1 cellular context compared by ENCODE assay signal in genomic region chr19:8412783-8413592, GRCh38.
A peak's percentile ranks its signal among the peaks of the same experiment; 100 is the strongest.
TF ChIP-seq lines count a peak whose summit lies in the region.

Gene MARCHF2, plus strand, starts transcription at chr19:8413305. Its CDS starts 8,536 bp downstream, at chr19:8421841.

TF ChIP-seq in HepG2, 621 proteins besides CTCF, POLR2A, EP300 and RAD21 (continued from another document and continues in another):
- TF ChIP-seq, protein P1, sequence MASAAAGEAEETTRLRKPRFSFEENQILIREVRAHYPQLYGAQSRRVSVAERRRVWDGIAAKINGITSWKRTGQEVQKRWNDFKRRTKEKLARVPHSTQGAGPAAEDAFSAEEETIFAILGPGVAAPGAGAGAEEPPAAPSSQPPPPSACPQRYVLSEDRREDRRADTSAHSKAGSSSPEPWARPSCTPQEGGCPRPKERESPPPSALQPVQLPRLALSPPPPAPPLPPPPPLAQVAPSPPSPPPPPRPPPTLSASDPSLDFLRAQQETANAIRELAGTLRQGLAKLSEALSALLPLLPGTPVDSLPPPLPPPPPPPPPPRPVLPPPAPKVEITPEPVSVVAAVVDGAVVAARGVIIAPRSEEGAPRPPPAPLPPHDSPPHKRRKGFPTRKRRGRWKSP (CRISPR knock-in tag; IDR thresholded peaks at IDR 0.05): no peak
- TF ChIP-seq ZSCAN12 (CRISPR knock-in tag; IDR thresholded peaks at IDR 0.05): 0 out of 2 replicates have a peak, but pooled peaks have one; percentile 29
- TF ChIP-seq ZSCAN30 (CRISPR knock-in tag; IDR thresholded peaks at IDR 0.05): no peak
- peak; percentile 71 for TF ChIP-seq HNRNPLL (IDR thresholded peaks at IDR 0.05; ENCODE audit: low read depth, low read length, poor library complexity, severe bottlenecking)
- TF ChIP-seq, protein P2, sequence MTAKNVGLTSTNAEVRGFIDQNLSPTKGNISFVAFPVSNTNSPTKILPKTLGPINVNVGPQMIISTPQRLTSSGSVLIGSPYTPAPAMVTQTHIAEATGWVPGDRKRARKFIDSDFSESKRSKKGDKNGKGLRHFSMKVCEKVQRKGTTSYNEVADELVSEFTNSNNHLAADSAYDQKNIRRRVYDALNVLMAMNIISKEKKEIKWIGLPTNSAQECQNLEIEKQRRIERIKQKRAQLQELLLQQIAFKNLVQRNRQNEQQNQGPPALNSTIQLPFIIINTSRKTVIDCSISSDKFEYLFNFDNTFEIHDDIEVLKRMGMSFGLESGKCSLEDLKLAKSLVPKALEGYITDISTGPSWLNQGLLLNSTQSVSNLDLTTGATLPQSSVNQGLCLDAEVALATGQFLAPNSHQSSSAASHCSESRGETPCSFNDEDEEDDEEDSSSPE (CRISPR knock-in tag; IDR thresholded peaks at IDR 0.05): no peak; the same call in 1 of the 2 replicates
- TF ChIP-seq KMT2B (CRISPR knock-in tag; IDR thresholded peaks at IDR 0.05): no peak
- TF ChIP-seq BCL6 (CRISPR knock-in tag; IDR thresholded peaks at IDR 0.05): no peak
- no peak for TF ChIP-seq HOXA7 (CRISPR knock-in tag; IDR thresholded peaks at IDR 0.05)
- TF ChIP-seq POGZ (CRISPR knock-in tag; IDR thresholded peaks at IDR 0.05): no peak
- TF ChIP-seq, protein P3, sequence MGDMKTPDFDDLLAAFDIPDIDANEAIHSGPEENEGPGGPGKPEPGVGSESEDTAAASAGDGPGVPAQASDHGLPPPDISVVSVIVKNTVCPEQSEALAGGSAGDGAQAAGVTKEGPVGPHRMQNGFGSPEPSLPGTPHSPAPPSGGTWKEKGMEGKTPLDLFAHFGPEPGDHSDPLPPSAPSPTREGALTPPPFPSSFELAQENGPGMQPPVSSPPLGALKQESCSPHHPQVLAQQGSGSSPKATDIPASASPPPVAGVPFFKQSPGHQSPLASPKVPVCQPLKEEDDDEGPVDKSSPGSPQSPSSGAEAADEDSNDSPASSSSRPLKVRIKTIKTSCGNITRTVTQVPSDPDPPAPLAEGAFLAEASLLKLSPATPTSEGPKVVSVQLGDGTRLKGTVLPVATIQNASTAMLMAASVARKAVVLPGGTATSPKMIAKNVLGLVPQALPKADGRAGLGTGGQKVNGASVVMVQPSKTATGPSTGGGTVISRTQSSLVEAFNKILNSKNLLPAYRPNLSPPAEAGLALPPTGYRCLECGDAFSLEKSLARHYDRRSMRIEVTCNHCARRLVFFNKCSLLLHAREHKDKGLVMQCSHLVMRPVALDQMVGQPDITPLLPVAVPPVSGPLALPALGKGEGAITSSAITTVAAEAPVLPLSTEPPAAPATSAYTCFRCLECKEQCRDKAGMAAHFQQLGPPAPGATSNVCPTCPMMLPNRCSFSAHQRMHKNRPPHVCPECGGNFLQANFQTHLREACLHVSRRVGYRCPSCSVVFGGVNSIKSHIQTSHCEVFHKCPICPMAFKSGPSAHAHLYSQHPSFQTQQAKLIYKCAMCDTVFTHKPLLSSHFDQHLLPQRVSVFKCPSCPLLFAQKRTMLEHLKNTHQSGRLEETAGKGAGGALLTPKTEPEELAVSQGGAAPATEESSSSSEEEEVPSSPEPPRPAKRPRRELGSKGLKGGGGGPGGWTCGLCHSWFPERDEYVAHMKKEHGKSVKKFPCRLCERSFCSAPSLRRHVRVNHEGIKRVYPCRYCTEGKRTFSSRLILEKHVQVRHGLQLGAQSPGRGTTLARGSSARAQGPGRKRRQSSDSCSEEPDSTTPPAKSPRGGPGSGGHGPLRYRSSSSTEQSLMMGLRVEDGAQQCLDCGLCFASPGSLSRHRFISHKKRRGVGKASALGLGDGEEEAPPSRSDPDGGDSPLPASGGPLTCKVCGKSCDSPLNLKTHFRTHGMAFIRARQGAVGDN (CRISPR knock-in tag; IDR thresholded peaks at IDR 0.05): peak; percentile 62
- TF ChIP-seq, protein P4, sequence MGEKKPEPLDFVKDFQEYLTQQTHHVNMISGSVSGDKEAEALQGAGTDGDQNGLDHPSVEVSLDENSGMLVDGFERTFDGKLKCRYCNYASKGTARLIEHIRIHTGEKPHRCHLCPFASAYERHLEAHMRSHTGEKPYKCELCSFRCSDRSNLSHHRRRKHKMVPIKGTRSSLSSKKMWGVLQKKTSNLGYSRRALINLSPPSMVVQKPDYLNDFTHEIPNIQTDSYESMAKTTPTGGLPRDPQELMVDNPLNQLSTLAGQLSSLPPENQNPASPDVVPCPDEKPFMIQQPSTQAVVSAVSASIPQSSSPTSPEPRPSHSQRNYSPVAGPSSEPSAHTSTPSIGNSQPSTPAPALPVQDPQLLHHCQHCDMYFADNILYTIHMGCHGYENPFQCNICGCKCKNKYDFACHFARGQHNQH (CRISPR knock-in tag; IDR thresholded peaks at IDR 0.05): 0 out of 2 replicates have a peak, but pooled peaks have one; percentile 14
- TF ChIP-seq, protein P5, sequence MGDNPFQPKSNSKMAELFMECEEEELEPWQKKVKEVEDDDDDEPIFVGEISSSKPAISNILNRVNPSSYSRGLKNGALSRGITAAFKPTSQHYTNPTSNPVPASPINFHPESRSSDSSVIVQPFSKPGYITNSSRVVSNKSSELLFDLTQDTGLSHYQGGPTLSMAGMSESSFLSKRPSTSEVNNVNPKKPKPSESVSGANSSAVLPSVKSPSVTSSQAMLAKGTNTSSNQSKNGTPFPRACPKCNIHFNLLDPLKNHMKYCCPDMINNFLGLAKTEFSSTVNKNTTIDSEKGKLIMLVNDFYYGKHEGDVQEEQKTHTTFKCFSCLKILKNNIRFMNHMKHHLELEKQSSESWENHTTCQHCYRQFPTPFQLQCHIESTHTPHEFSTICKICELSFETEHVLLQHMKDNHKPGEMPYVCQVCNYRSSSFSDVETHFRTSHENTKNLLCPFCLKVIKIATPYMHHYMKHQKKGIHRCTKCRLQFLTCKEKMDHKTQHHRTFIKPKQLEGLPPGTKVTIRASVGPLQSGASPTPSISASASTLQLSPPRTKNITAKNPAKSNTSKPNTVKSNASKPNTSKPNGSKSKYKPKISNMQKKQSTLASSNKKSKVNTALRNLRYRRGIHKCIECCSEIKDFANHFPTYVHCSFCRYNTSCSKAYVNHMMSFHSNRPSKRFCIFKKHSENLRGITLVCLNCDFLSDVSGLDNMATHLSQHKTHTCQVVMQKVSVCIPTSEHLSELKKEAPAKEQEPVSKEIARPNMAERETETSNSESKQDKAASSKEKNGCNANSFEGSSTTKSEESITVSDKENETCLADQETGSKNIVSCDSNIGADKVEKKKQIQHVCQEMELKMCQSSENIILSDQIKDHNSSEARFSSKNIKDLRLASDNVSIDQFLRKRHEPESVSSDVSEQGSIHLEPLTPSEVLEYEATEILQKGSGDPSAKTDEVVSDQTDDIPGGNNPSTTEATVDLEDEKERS (CRISPR knock-in tag; IDR thresholded peaks at IDR 0.05): no peak
- TF ChIP-seq ZNF737 (CRISPR knock-in tag; IDR thresholded peaks at IDR 0.05; ENCODE audit: borderline replicate concordance): no peak
- TF ChIP-seq SP4 (CRISPR knock-in tag; IDR thresholded peaks at IDR 0.05): peak; percentile 98
- TF ChIP-seq, protein P6, sequence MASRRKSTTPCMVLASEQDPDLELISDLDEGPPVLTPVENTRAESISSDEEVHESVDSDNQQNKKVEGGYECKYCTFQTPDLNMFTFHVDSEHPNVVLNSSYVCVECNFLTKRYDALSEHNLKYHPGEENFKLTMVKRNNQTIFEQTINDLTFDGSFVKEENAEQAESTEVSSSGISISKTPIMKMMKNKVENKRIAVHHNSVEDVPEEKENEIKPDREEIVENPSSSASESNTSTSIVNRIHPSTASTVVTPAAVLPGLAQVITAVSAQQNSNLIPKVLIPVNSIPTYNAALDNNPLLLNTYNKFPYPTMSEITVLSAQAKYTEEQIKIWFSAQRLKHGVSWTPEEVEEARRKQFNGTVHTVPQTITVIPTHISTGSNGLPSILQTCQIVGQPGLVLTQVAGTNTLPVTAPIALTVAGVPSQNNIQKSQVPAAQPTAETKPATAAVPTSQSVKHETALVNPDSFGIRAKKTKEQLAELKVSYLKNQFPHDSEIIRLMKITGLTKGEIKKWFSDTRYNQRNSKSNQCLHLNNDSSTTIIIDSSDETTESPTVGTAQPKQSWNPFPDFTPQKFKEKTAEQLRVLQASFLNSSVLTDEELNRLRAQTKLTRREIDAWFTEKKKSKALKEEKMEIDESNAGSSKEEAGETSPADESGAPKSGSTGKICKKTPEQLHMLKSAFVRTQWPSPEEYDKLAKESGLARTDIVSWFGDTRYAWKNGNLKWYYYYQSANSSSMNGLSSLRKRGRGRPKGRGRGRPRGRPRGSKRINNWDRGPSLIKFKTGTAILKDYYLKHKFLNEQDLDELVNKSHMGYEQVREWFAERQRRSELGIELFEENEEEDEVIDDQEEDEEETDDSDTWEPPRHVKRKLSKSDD (CRISPR knock-in tag; IDR thresholded peaks at IDR 0.05; ENCODE audit: low read depth): no peak
- TF ChIP-seq, protein P7, sequence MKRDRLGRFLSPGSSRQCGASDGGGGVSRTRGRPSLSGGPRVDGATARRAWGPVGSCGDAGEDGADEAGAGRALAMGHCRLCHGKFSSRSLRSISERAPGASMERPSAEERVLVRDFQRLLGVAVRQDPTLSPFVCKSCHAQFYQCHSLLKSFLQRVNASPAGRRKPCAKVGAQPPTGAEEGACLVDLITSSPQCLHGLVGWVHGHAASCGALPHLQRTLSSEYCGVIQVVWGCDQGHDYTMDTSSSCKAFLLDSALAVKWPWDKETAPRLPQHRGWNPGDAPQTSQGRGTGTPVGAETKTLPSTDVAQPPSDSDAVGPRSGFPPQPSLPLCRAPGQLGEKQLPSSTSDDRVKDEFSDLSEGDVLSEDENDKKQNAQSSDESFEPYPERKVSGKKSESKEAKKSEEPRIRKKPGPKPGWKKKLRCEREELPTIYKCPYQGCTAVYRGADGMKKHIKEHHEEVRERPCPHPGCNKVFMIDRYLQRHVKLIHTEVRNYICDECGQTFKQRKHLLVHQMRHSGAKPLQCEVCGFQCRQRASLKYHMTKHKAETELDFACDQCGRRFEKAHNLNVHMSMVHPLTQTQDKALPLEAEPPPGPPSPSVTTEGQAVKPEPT (CRISPR knock-in tag; IDR thresholded peaks at IDR 0.05; ENCODE audit: low read depth): no peak
- TF ChIP-seq ZNF616 (CRISPR knock-in tag; IDR thresholded peaks at IDR 0.05; ENCODE audit: low read depth): no peak
- no peak for TF ChIP-seq TIGD3 (CRISPR knock-in tag; IDR thresholded peaks at IDR 0.05; ENCODE audit: borderline replicate concordance)
- TF ChIP-seq ZNF160 (CRISPR knock-in tag; IDR thresholded peaks at IDR 0.05): no peak
- no peak for TF ChIP-seq EEA1 (CRISPR knock-in tag; IDR thresholded peaks at IDR 0.05; ENCODE audit: borderline replicate concordance)
- TF ChIP-seq ZNF563 (CRISPR knock-in tag; IDR thresholded peaks at IDR 0.05): 0 out of 2 replicates have a peak, but pooled peaks have one; percentile 34
- TF ChIP-seq IKZF4 (CRISPR knock-in tag; IDR thresholded peaks at IDR 0.05; ENCODE audit: borderline replicate concordance, low read depth, not compliant biosample characterization): no peak
- TF ChIP-seq CHCHD3 (CRISPR knock-in tag; IDR thresholded peaks at IDR 0.05): no peak
- TF ChIP-seq, protein P8, sequence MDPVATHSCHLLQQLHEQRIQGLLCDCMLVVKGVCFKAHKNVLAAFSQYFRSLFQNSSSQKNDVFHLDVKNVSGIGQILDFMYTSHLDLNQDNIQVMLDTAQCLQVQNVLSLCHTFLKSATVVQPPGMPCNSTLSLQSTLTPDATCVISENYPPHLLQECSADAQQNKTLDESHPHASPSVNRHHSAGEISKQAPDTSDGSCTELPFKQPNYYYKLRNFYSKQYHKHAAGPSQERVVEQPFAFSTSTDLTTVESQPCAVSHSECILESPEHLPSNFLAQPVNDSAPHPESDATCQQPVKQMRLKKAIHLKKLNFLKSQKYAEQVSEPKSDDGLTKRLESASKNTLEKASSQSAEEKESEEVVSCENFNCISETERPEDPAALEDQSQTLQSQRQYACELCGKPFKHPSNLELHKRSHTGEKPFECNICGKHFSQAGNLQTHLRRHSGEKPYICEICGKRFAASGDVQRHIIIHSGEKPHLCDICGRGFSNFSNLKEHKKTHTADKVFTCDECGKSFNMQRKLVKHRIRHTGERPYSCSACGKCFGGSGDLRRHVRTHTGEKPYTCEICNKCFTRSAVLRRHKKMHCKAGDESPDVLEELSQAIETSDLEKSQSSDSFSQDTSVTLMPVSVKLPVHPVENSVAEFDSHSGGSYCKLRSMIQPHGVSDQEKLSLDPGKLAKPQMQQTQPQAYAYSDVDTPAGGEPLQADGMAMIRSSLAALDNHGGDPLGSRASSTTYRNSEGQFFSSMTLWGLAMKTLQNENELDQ (CRISPR knock-in tag; IDR thresholded peaks at IDR 0.05; ENCODE audit: borderline replicate concordance): no peak
- TF ChIP-seq ZNF251 (CRISPR knock-in tag; IDR thresholded peaks at IDR 0.05): no peak
- TF ChIP-seq, protein P9, sequence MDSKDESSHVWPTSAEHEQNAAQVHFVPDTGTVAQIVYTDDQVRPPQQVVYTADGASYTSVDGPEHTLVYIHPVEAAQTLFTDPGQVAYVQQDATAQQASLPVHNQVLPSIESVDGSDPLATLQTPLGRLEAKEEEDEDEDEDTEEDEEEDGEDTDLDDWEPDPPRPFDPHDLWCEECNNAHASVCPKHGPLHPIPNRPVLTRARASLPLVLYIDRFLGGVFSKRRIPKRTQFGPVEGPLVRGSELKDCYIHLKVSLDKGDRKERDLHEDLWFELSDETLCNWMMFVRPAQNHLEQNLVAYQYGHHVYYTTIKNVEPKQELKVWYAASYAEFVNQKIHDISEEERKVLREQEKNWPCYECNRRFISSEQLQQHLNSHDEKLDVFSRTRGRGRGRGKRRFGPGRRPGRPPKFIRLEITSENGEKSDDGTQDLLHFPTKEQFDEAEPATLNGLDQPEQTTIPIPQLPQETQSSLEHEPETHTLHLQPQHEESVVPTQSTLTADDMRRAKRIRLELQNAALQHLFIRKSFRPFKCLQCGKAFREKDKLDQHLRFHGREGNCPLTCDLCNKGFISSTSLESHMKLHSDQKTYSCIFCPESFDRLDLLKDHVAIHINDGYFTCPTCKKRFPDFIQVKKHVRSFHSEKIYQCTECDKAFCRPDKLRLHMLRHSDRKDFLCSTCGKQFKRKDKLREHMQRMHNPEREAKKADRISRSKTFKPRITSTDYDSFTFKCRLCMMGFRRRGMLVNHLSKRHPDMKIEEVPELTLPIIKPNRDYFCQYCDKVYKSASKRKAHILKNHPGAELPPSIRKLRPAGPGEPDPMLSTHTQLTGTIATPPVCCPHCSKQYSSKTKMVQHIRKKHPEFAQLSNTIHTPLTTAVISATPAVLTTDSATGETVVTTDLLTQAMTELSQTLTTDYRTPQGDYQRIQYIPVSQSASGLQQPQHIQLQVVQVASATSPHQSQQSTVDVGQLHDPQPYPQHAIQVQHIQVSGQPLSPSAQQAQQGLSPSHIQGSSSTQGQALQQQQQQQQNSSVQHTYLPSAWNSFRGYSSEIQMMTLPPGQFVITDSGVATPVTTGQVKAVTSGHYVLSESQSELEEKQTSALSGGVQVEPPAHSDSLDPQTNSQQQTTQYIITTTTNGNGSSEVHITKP (CRISPR knock-in tag; IDR thresholded peaks at IDR 0.05; ENCODE audit: low read depth): no peak
- TF ChIP-seq, protein P10, sequence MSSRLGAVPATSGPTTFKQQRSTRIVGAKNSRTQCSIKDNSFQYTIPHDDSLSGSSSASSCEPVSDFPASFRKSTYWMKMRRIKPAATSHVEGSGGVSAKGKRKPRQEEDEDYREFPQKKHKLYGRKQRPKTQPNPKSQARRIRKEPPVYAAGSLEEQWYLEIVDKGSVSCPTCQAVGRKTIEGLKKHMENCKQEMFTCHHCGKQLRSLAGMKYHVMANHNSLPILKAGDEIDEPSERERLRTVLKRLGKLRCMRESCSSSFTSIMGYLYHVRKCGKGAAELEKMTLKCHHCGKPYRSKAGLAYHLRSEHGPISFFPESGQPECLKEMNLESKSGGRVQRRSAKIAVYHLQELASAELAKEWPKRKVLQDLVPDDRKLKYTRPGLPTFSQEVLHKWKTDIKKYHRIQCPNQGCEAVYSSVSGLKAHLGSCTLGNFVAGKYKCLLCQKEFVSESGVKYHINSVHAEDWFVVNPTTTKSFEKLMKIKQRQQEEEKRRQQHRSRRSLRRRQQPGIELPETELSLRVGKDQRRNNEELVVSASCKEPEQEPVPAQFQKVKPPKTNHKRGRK (CRISPR knock-in tag; IDR thresholded peaks at IDR 0.05): no peak
